In genomic region chr19:51590441-51590840, GRCh38 we compare ENCODE assay signal across 41 cellular contexts. TPM values are rescaled to one million over a fixed set of nuclear protein-coding genes. Genes with fewer than 3 reads are reported as not detected.
"Had no signal": no experiment of that assay in that cellular context is flagged by ENCODE, and none has a peak within 500 bp of the region (broad histone marks: within the 10 kb centered on the region; RNA-seq: fewer than 3 reads in every experiment).

No MANE protein-coding gene starts in this region.

- FAIRE-seq: astrocyte, bronchial epithelial cell had no signal

- H3K36me3 ChIP-seq: breast epithelium had no signal

- H3K27me3 Mint-ChIP-seq: activated naive CD4-positive, alpha-beta T cell treated with anti-CD3 and anti-CD28 coated beads, Interleukin-2, amount 10 ng/mL, durations not matched to agents 7 days and 5 days; activated naive CD8-positive, alpha-beta T cell; activated naive CD8-positive, alpha-beta T cell treated with anti-CD3 and anti-CD28 coated beads for 36 hours; activated naive CD8-positive, alpha-beta T cell treated with anti-CD3 and anti-CD28 coated beads, Interleukin-2, amount 10 ng/mL, durations not matched to agents 7 days and 5 days; activated naive CD8-positive, alpha-beta T cell treated with anti-CD3 and anti-CD28 coated beads, Interleukin-2, amount 50 U/mL, for 24 hours; activated T-cell treated with anti-CD3 and anti-CD28 coated beads, Interleukin-2, amount 50 U/mL, for 24 hours; activated T-helper 17 cell treated with anti-CD3 and anti-CD28 coated beads, Interleukin-2, amount 50 U/mL, for 72 hours; central memory CD8-positive, alpha-beta T cell had no signal

- H3K27me3 ChIP-seq: adrenal gland, ascending aorta, body of pancreas, brain microvascular endothelial cell, breast epithelium, cardiac muscle cell had no signal

- DNase-seq: activated effector memory CD4-positive, alpha-beta T cell treated with anti-CD3 and anti-CD28 coated beads, Interleukin-2, amount 50 U/mL, for 16 hours; activated effector memory CD4-positive, alpha-beta T cell treated with Interleukin-2 at 50 U/mL for 16 hours; activated gamma-delta T cell; activated gamma-delta T cell treated with Interleukin-2 at 50 U/mL for 16 hours; activated naive CD4-positive, alpha-beta T cell; activated naive CD4-positive, alpha-beta T cell treated with anti-CD3 and anti-CD28 coated beads for 36 hours; activated naive CD4-positive, alpha-beta T cell treated with anti-CD3 and anti-CD28 coated beads, Interleukin-2, amount 10 ng/mL, durations not matched to agents 7 days and 5 days; activated naive CD4-positive, alpha-beta T cell treated with anti-CD3 and anti-CD28 coated beads, Interleukin-2, amount 50 U/mL, for 16 hours; activated naive CD4-positive, alpha-beta T cell treated with Interleukin-2 at 50 U/mL for 16 hours; activated naive CD8-positive, alpha-beta T cell treated with anti-CD3 and anti-CD28 coated beads for 36 hours; activated naive CD8-positive, alpha-beta T cell treated with anti-CD3 and anti-CD28 coated beads, Interleukin-2, amount 10 ng/mL, durations not matched to agents 7 days and 5 days; activated naive CD8-positive, alpha-beta T cell treated with anti-CD3 and anti-CD28 coated beads, Interleukin-2, amount 50 U/mL, for 24 hours; activated T-cell treated with anti-CD3 and anti-CD28 coated beads, Interleukin-2, amount 50 U/mL, for 1 hour; activated T-cell treated with anti-CD3 and anti-CD28 coated beads, Interleukin-2, amount 50 U/mL, for 24 hours; activated T-cell treated with anti-CD3 and anti-CD28 coated beads, Interleukin-2, amount 50 U/mL, for 4 hours; activated T-cell treated with anti-CD3 and anti-CD28 coated beads, Interleukin-2, amount 50 U/mL, for 48 hours; activated T-cell treated with anti-CD3 and anti-CD28 coated beads, Interleukin-2, amount 50 U/mL, for 72 hours; adrenal gland; amniotic stem cell; amygdala; anterior cingulate cortex; aorta; body of pancreas; brain microvascular endothelial cell; caudate nucleus; central memory CD4-positive, alpha-beta T cell; cerebellar nuclear complex had no signal

- H3K27ac ChIP-seq: adrenal gland, ascending aorta, body of pancreas, brain microvascular endothelial cell, breast epithelium, cardiac muscle cell had no signal

- H3K4me3 ChIP-seq: adrenal gland, ascending aorta, body of pancreas, breast epithelium, cardiac muscle cell had no signal

- H3K27ac Mint-ChIP-seq: activated naive CD4-positive, alpha-beta T cell treated with anti-CD3 and anti-CD28 coated beads, Interleukin-2, amount 10 ng/mL, durations not matched to agents 7 days and 5 days; activated naive CD4-positive, alpha-beta T cell treated with anti-CD3 and anti-CD28 coated beads, Interleukin-2, amount 50 U/mL, for 24 hours; activated naive CD4-positive, alpha-beta T cell treated with anti-CD3 and anti-CD28 coated beads, Interleukin-2, amount 50 U/mL, for 72 hours; activated naive CD8-positive, alpha-beta T cell; activated naive CD8-positive, alpha-beta T cell treated with anti-CD3 and anti-CD28 coated beads for 36 hours; activated naive CD8-positive, alpha-beta T cell treated with anti-CD3 and anti-CD28 coated beads, Interleukin-2, amount 10 ng/mL, durations not matched to agents 7 days and 5 days; activated naive CD8-positive, alpha-beta T cell treated with anti-CD3 and anti-CD28 coated beads, Interleukin-2, amount 50 U/mL, for 24 hours; activated T-cell treated with anti-CD3 and anti-CD28 coated beads, Interleukin-2, amount 50 U/mL, for 24 hours; activated T-cell treated with anti-CD3 and anti-CD28 coated beads, Interleukin-2, amount 50 U/mL, for 72 hours; activated T-helper 1 cell treated with anti-CD3 and anti-CD28 coated beads, Interleukin-12 subunit alpha, Interleukin-12 subunit beta, Interleukin-2, Interleukin-4 antibody, amounts not matched to agents 30 ng/mL and 10 ng/mL and 1 ng/mL, durations not matched to agents 14 hours and 24 hours and 36 hours; activated T-helper 17 cell treated with anti-CD3 and anti-CD28 coated beads, Interleukin-2, amount 50 U/mL, for 72 hours; activated T-helper 2 cell treated with anti-CD3 and anti-CD28 coated beads, Interferon-gamma antibody, Interleukin-2, Interleukin-4, amounts not matched to agents 10 μg/mL and 5 μg/mL and 100 μg/mL, durations not matched to agents 14 hours and 24 hours and 36 hours had no signal

- H3K4me3 Mint-ChIP-seq: activated naive CD4-positive, alpha-beta T cell treated with anti-CD3 and anti-CD28 coated beads for 36 hours; activated naive CD4-positive, alpha-beta T cell treated with anti-CD3 and anti-CD28 coated beads, Interleukin-2, amount 10 ng/mL, durations not matched to agents 7 days and 5 days; activated naive CD4-positive, alpha-beta T cell treated with anti-CD3 and anti-CD28 coated beads, Interleukin-2, amount 50 U/mL, for 24 hours; activated naive CD8-positive, alpha-beta T cell; activated naive CD8-positive, alpha-beta T cell treated with anti-CD3 and anti-CD28 coated beads for 36 hours; activated naive CD8-positive, alpha-beta T cell treated with anti-CD3 and anti-CD28 coated beads, Interleukin-2, amount 10 ng/mL, durations not matched to agents 7 days and 5 days; activated naive CD8-positive, alpha-beta T cell treated with anti-CD3 and anti-CD28 coated beads, Interleukin-2, amount 50 U/mL, for 24 hours; activated T-cell treated with anti-CD3 and anti-CD28 coated beads, Interleukin-2, amount 50 U/mL, for 24 hours; activated T-cell treated with anti-CD3 and anti-CD28 coated beads, Interleukin-2, amount 50 U/mL, for 4 hours; activated T-cell treated with anti-CD3 and anti-CD28 coated beads, Interleukin-2, amount 50 U/mL, for 72 hours; activated T-helper 1 cell treated with anti-CD3 and anti-CD28 coated beads, Interleukin-12 subunit alpha, Interleukin-12 subunit beta, Interleukin-2, Interleukin-4 antibody, amounts not matched to agents 30 ng/mL and 10 ng/mL and 1 ng/mL, durations not matched to agents 14 hours and 24 hours and 36 hours; activated T-helper 17 cell treated with anti-CD3 and anti-CD28 coated beads, Interleukin-2, amount 50 U/mL, for 72 hours; central memory CD8-positive, alpha-beta T cell had no signal

- ATAC-seq: activated naive CD4-positive, alpha-beta T cell treated with anti-CD3 and anti-CD28 coated beads, Interleukin-2, amount 50 U/mL, for 72 hours; activated naive CD8-positive, alpha-beta T cell treated with anti-CD3 and anti-CD28 coated beads, Interleukin-2, amount 50 U/mL, for 24 hours; activated T-cell treated with anti-CD3 and anti-CD28 coated beads, Interleukin-2, amount 50 U/mL, for 4 hours; activated T-cell treated with anti-CD3 and anti-CD28 coated beads, Interleukin-2, amount 50 U/mL, for 72 hours; activated T-helper 17 cell treated with anti-CD3 and anti-CD28 coated beads, Interleukin-2, amount 50 U/mL, for 72 hours; body of pancreas had no signal

RNA-seq across cellular contexts. Expression of gene SIGLEC5, which starts 39.8 kb away (rescaled TPM):
- total RNA-seq: activated naive CD4-positive, alpha-beta T cell treated with anti-CD3 and anti-CD28 coated beads, Interleukin-2, amount 50 U/mL, for 72 hours; activated naive CD8-positive, alpha-beta T cell treated with anti-CD3 and anti-CD28 coated beads for 36 hours; activated naive CD8-positive, alpha-beta T cell treated with anti-CD3 and anti-CD28 coated beads, Interleukin-2, amount 10 ng/mL, durations not matched to agents 7 days and 5 days; activated T-cell treated with anti-CD3 and anti-CD28 coated beads, Interleukin-2, amount 50 U/mL, for 72 hours; activated T-helper 1 cell treated with anti-CD3 and anti-CD28 coated beads, Interleukin-12 subunit alpha, Interleukin-12 subunit beta, Interleukin-2, Interleukin-4 antibody, amounts not matched to agents 30 ng/mL and 10 ng/mL and 1 ng/mL, durations not matched to agents 14 hours and 24 hours and 36 hours; activated T-helper 17 cell treated with anti-CD3 and anti-CD28 coated beads, Interleukin-2, amount 50 U/mL, for 72 hours; activated T-helper 2 cell treated with anti-CD3 and anti-CD28 coated beads, Interferon-gamma antibody, Interleukin-2, Interleukin-4, amounts not matched to agents 10 μg/mL and 5 μg/mL and 100 μg/mL, durations not matched to agents 14 hours and 24 hours and 36 hours; ascending aorta; astrocyte; bronchial epithelial cell; cardiac muscle cell; chondrocyte had no signal
- polyA plus RNA-seq: adrenal gland, aorta, cardiac muscle cell had no signal

RNA-seq across cellular contexts. Expression of gene SIGLEC14, which starts 56.2 kb away (rescaled TPM):
- total RNA-seq: activated naive CD4-positive, alpha-beta T cell treated with anti-CD3 and anti-CD28 coated beads for 36 hours; activated T-cell treated with anti-CD3 and anti-CD28 coated beads, Interleukin-2, amount 50 U/mL, for 4 hours; activated T-helper 1 cell treated with anti-CD3 and anti-CD28 coated beads, Interleukin-12 subunit alpha, Interleukin-12 subunit beta, Interleukin-2, Interleukin-4 antibody, amounts not matched to agents 30 ng/mL and 10 ng/mL and 1 ng/mL, durations not matched to agents 14 hours and 24 hours and 36 hours; activated T-helper 17 cell treated with anti-CD3 and anti-CD28 coated beads, Interleukin-2, amount 50 U/mL, for 72 hours; activated T-helper 2 cell treated with anti-CD3 and anti-CD28 coated beads, Interferon-gamma antibody, Interleukin-2, Interleukin-4, amounts not matched to agents 10 μg/mL and 5 μg/mL and 100 μg/mL, durations not matched to agents 14 hours and 24 hours and 36 hours; astrocyte; body of pancreas; bronchial epithelial cell; cardiac muscle cell; chondrocyte had no signal
- polyA plus RNA-seq: cardiac muscle cell had no signal

RNA-seq across cellular contexts. Expression of gene SIGLEC6, which starts 59.0 kb away (rescaled TPM):
- total RNA-seq: activated naive CD4-positive, alpha-beta T cell treated with anti-CD3 and anti-CD28 coated beads for 36 hours; activated naive CD4-positive, alpha-beta T cell treated with anti-CD3 and anti-CD28 coated beads, Interleukin-2, amount 50 U/mL, for 72 hours; activated naive CD8-positive, alpha-beta T cell treated with anti-CD3 and anti-CD28 coated beads for 36 hours; activated naive CD8-positive, alpha-beta T cell treated with anti-CD3 and anti-CD28 coated beads, Interleukin-2, amount 10 ng/mL, durations not matched to agents 7 days and 5 days; activated T-cell treated with anti-CD3 and anti-CD28 coated beads, Interleukin-2, amount 50 U/mL, for 72 hours; activated T-helper 17 cell treated with anti-CD3 and anti-CD28 coated beads, Interleukin-2, amount 50 U/mL, for 72 hours; astrocyte; bronchial epithelial cell; cardiac muscle cell; cerebellum; chondrocyte had no signal
- polyA plus RNA-seq: adrenal gland, aorta, cardiac muscle cell had no signal
